8 cellular contexts compared by ENCODE assay signal in the genomic region with DNA sequence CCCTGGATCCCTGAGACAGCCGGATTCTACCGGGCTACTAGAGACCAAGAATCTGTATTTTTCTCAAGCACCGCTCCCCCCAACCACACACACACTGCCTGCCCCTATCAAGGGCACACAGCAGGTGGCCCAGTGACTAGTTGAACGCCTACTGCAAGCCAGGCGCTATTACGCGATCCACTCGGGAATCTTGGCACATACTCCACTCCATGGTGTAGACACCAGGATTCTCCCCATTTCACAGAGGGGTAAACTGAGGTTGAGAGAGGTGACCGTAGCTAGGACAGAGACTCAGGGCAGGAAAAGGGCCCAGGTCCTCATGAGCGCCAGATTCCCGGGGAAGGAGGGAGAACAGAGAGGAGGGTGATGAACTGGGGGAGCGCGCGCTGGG. TPM values are rescaled to one million over a fixed set of nuclear protein-coding genes. Genes with fewer than 3 reads are reported as not detected.
DNase-seq lines count a peak whose midpoint lies in the region; ATAC-seq lines count a peak whose summit lies in the region.

No MANE protein-coding gene starts in this region.

- no peak overlapping the region for H3K27ac ChIP-seq in thymus (ENCODE audit: low read depth)

- DNase-seq in activated CD4-positive, alpha-beta T cell treated with anti-CD3 and anti-CD28 coated beads for 36 hours, result no peak
- no peak for DNase-seq in activated CD4-positive, alpha-beta T cell treated with anti-CD3 and anti-CD28 coated beads for 48 hours
- no peak for DNase-seq in activated naive CD8-positive, alpha-beta T cell treated with anti-CD3 and anti-CD28 coated beads, Interleukin-2, amount 50 U/mL, for 24 hours
- DNase-seq in left colon (no peak), NCI-H187 treated with DMSO at 0.1 percent for 48 hours (lab: John Stamatoyannopoulos, UW) (no peak), T-helper 9 cell (no peak), NCI-H748 (lab: John Stamatoyannopoulos, UW; ENCODE audit: unreplicated experiment) (no peak)

- H3K27ac Mint-ChIP-seq in activated CD4-positive, alpha-beta T cell treated with anti-CD3 and anti-CD28 coated beads for 36 hours, result peak overlapping the region; percentile 74
- peak overlapping the region; percentile 82 for H3K27ac Mint-ChIP-seq in activated naive CD8-positive, alpha-beta T cell treated with anti-CD3 and anti-CD28 coated beads, Interleukin-2, amount 50 U/mL, for 24 hours

- no peaks in the 10 kb centered on the region for H3K27me3 ChIP-seq in thymus (ENCODE audit: control insufficient read depth, insufficient read depth)

- H3K4me1 Mint-ChIP-seq in activated CD4-positive, alpha-beta T cell treated with anti-CD3 and anti-CD28 coated beads for 36 hours, result peaks cover 11% of the 10 kb centered on the region
- peaks cover 12% of the 10 kb centered on the region for H3K4me1 Mint-ChIP-seq in activated naive CD8-positive, alpha-beta T cell treated with anti-CD3 and anti-CD28 coated beads, Interleukin-2, amount 50 U/mL, for 24 hours

- peak overlapping the region; percentile 74 for H3K4me3 ChIP-seq in thymus (ENCODE audit: low read length)

- CTCF ChIA-PET in activated CD4-positive, alpha-beta T cell treated with anti-CD3 and anti-CD28 coated beads for 36 hours (lab: Charles Lee), result no interaction called here

- H3K4me3 Mint-ChIP-seq in activated CD4-positive, alpha-beta T cell treated with anti-CD3 and anti-CD28 coated beads for 36 hours, result peak overlapping the region; percentile 78
- H3K4me3 Mint-ChIP-seq in activated naive CD8-positive, alpha-beta T cell treated with anti-CD3 and anti-CD28 coated beads, Interleukin-2, amount 50 U/mL, for 24 hours, result peak overlapping the region; percentile 81

- H3K27me3 Mint-ChIP-seq in activated CD4-positive, alpha-beta T cell treated with anti-CD3 and anti-CD28 coated beads for 36 hours, result no peaks in the 10 kb centered on the region
- no peaks in the 10 kb centered on the region for H3K27me3 Mint-ChIP-seq in activated naive CD8-positive, alpha-beta T cell treated with anti-CD3 and anti-CD28 coated beads, Interleukin-2, amount 50 U/mL, for 24 hours

- peaks cover 13% of the 10 kb centered on the region for H3K36me3 ChIP-seq in thymus (ENCODE audit: control insufficient read depth, insufficient read depth)

- POLR2A ChIA-PET in activated CD4-positive, alpha-beta T cell treated with anti-CD3 and anti-CD28 coated beads for 36 hours (lab: Charles Lee), result no interaction called here

- intact Hi-C loops in activated CD4-positive, alpha-beta T cell treated with anti-CD3 and anti-CD28 coated beads for 36 hours (cut with DNase I, micrococcal nuclease), result loop anchor here (1.0 kb wide), 4 partner anchors 11 to 251 kb away; a partner anchor contains a TSS
- intact Hi-C loops in left colon (cut with DNase I, micrococcal nuclease), result no loop called here

- ATAC-seq in activated CD4-positive, alpha-beta T cell treated with anti-CD3 and anti-CD28 coated beads for 36 hours, result no peak
- no peak for ATAC-seq in activated naive CD8-positive, alpha-beta T cell treated with anti-CD3 and anti-CD28 coated beads, Interleukin-2, amount 50 U/mL, for 24 hours
- ATAC-seq in left colon, result peak; percentile 6

- 32% methylated on average over 14 of the region's 14 CpGs for WGBS in thymus

- H3K9me3 Mint-ChIP-seq in activated CD4-positive, alpha-beta T cell treated with anti-CD3 and anti-CD28 coated beads for 36 hours (ENCODE audit: low read depth), result no peaks in the 10 kb centered on the region
- H3K9me3 Mint-ChIP-seq in activated naive CD8-positive, alpha-beta T cell treated with anti-CD3 and anti-CD28 coated beads, Interleukin-2, amount 50 U/mL, for 24 hours, result no peaks in the 10 kb centered on the region

- H3K9me3 ChIP-seq in thymus (ENCODE audit: control insufficient read depth), result no peaks in the 10 kb centered on the region

- H3K36me3 Mint-ChIP-seq in activated CD4-positive, alpha-beta T cell treated with anti-CD3 and anti-CD28 coated beads for 36 hours (ENCODE audit: low read depth), result peaks cover 17% of the 10 kb centered on the region
- peaks cover 2% of the 10 kb centered on the region for H3K36me3 Mint-ChIP-seq in activated naive CD8-positive, alpha-beta T cell treated with anti-CD3 and anti-CD28 coated beads, Interleukin-2, amount 50 U/mL, for 24 hours (ENCODE audit: low read depth)

- H3K4me1 ChIP-seq in thymus (ENCODE audit: control insufficient read depth, insufficient read depth, low read length), result peaks cover 12% of the 10 kb centered on the region

RNA-seq across cellular contexts. Expression of a gene that starts 0.5 kb away (rescaled TPM):
- 10 to 100 TPM; 49.8 to 62.6 TPM for total RNA-seq in activated CD4-positive, alpha-beta T cell treated with anti-CD3 and anti-CD28 coated beads for 36 hours
- 10 to 100 TPM; 18.3 to 27.9 TPM for total RNA-seq in left colon
- polyA plus RNA-seq in thymus, result 55.6 TPM

RNA-seq across cellular contexts. Expression of a gene that starts 16.8 kb away (rescaled TPM):
- 10 to 100 TPM; 10.4 to 14.1 TPM for total RNA-seq in activated CD4-positive, alpha-beta T cell treated with anti-CD3 and anti-CD28 coated beads for 36 hours
- under 1 TPM; 0.24 to 0.31 TPM for total RNA-seq in left colon
- 4.7 TPM for polyA plus RNA-seq in thymus

RNA-seq across cellular contexts. Expression of a gene that starts 20.5 kb away (rescaled TPM):
- total RNA-seq in activated CD4-positive, alpha-beta T cell treated with anti-CD3 and anti-CD28 coated beads for 36 hours, result 100 to 1,000 TPM; 139 to 149 TPM
- 10 to 100 TPM; 26.4 to 34.0 TPM for total RNA-seq in left colon
- polyA plus RNA-seq in thymus, result 54.9 TPM

RNA-seq across cellular contexts. Expression of a gene that starts 25.9 kb away (rescaled TPM):
- total RNA-seq in activated CD4-positive, alpha-beta T cell treated with anti-CD3 and anti-CD28 coated beads for 36 hours, result 10 to 100 TPM; 46.4 to 52.1 TPM
- 10 to 100 TPM; 10.1 to 12.9 TPM for total RNA-seq in left colon
- polyA plus RNA-seq in thymus, result 14.5 TPM

RNA-seq across cellular contexts. Expression of a gene that starts 34.1 kb away (rescaled TPM):
- 100 to 1,000 TPM; 230 to 253 TPM for total RNA-seq in activated CD4-positive, alpha-beta T cell treated with anti-CD3 and anti-CD28 coated beads for 36 hours
- 100 to 1,000 TPM; 137 to 142 TPM for total RNA-seq in left colon
- 188 TPM for polyA plus RNA-seq in thymus

Comparison
In these comparisons a context has a peak if more than half of its experiments do, and no peak if none do; other contexts are left out.
1. RNA of a gene that starts 16.8 kb away (total RNA-seq): 10.4 to 14.1 TPM in activated CD4-positive, alpha-beta T cell treated with anti-CD3 and anti-CD28 coated beads for 36 hours; 0.24 to 0.31 TPM in left colon; every median in the first group is over 4 times any median in the second.
2. RNA of a gene that starts 20.5 kb away (total RNA-seq): 139 to 149 TPM in activated CD4-positive, alpha-beta T cell treated with anti-CD3 and anti-CD28 coated beads for 36 hours; 26.4 to 34.0 TPM in left colon; every median in the first group is over 4 times any median in the second.
3. intact Hi-C loops: an anchor here in activated CD4-positive, alpha-beta T cell treated with anti-CD3 and anti-CD28 coated beads for 36 hours (1.0 kb wide); none called in left colon.